19 cellular contexts compared by ENCODE assay signal in genomic region chr7:116957874-116958273, GRCh38. TPM values are rescaled to one million over a fixed set of nuclear protein-coding genes. Genes with fewer than 3 reads are reported as not detected.
DNase-seq lines count a peak whose midpoint lies in the region; ATAC-seq, FAIRE-seq and TF ChIP-seq lines count a peak whose summit lies in the region.
"Had no signal": no experiment of that assay in that cellular context is flagged by ENCODE, and none has a peak within 500 bp of the region (broad histone marks: within the 10 kb centered on the region; RNA-seq: fewer than 3 reads in every experiment).

No MANE protein-coding gene starts in this region.

- H3K9me3 ChIP-seq in OCI-LY3 (ENCODE audit: insufficient read depth, low read length) (no peaks in the 10 kb centered on the region), mammary epithelial cell (replicated peaks; ENCODE audit: insufficient read depth, low read length) (no peaks in the 10 kb centered on the region)
- H3K9me3 ChIP-seq: BE2C had no signal

- CTCF ChIA-PET in mammary epithelial cell (lab: Charles Lee; ENCODE audit: low non-redundant PET): no interaction called here

- H3K27ac ChIP-seq in OCI-LY3 (ENCODE audit: low read length) (no peak overlapping the region), mammary epithelial cell (ENCODE audit: insufficient read depth, low read depth, low read length) (no peak overlapping the region)
- H3K27ac ChIP-seq: SK-N-MC had no signal

- no peak overlapping the region for H2AFZ ChIP-seq in OCI-LY3 (ENCODE audit: low read depth, low read length)
- H2AFZ ChIP-seq in mammary epithelial cell (ENCODE audit: low read depth, low read length): no peak overlapping the region

- in situ Hi-C loops in mammary epithelial cell (cut with MboI; ENCODE audit: low sequenced_read_pairs in 2 of 2): no loop called here

- H3K4me3 ChIP-seq in OCI-LY3 (ENCODE audit: low read length) (peak overlapping the region; percentile 6; the same call in 1 of the 2 replicates), mammary epithelial cell (replicated peaks in 1 of 3; ENCODE audit: insufficient read depth in 1 of 3, low read depth in 2 of 3, low read length in 3 of 3) (no peak overlapping the region)
- H3K4me3 ChIP-seq: SK-N-MC had no signal

- no peaks in the 10 kb centered on the region for H3K9me3 Mint-ChIP-seq in activated CD4-positive, alpha-beta T cell treated with anti-CD3 and anti-CD28 coated beads, Interleukin-2, amount 10 ng/mL, durations not matched to agents 24 days and 14 days

- no peak overlapping the region for H3K4me3 Mint-ChIP-seq in activated CD4-positive, alpha-beta T cell treated with anti-CD3 and anti-CD28 coated beads, Interleukin-2, amount 10 ng/mL, durations not matched to agents 24 days and 14 days
- H3K4me3 Mint-ChIP-seq: natural killer cell treated with Interleukin-12 subunit alpha and Interleukin-12 subunit beta and Interleukin-15 and Interleukin-18, amount 100 ng/mL, for 72 hours; WTC11 had no signal

- 91% methylated on average over 2 of the region's 2 CpGs for WGBS in mammary epithelial cell (ENCODE audit: low coverage, missing lambda C conversion rate)

- dilution Hi-C loops in mammary epithelial cell (cut with HindIII; ENCODE audit: low sequenced_read_pairs): no loop called here

- peak overlapping the region; percentile 0; the same call in 1 of the 2 replicates for H3K9ac ChIP-seq in OCI-LY3 (ENCODE audit: low read length)
- no peak overlapping the region for H3K9ac ChIP-seq in mammary epithelial cell (ENCODE audit: insufficient read depth, low read length)

- H3K4me2 ChIP-seq in OCI-LY3 (ENCODE audit: low read length) (peak overlapping the region; percentile 90), mammary epithelial cell (ENCODE audit: insufficient read depth, low read depth, low read length) (no peak overlapping the region)

- H3K79me2 ChIP-seq in OCI-LY3 (ENCODE audit: low read length) (peaks cover 90% of the 10 kb centered on the region), mammary epithelial cell (ENCODE audit: insufficient read depth, low read length) (peaks cover 86% of the 10 kb centered on the region)

- H3K4me1 Mint-ChIP-seq in activated CD4-positive, alpha-beta T cell treated with anti-CD3 and anti-CD28 coated beads, Interleukin-2, amount 10 ng/mL, durations not matched to agents 24 days and 14 days: peaks cover 11% of the 10 kb centered on the region

- peaks cover 15% of the 10 kb centered on the region for H3K27me3 Mint-ChIP-seq in activated CD4-positive, alpha-beta T cell treated with anti-CD3 and anti-CD28 coated beads, Interleukin-2, amount 10 ng/mL, durations not matched to agents 24 days and 14 days
- H3K27me3 Mint-ChIP-seq: natural killer cell treated with Interleukin-12 subunit alpha and Interleukin-12 subunit beta and Interleukin-15 and Interleukin-18, amount 100 ng/mL, for 72 hours had no signal

- BruUV-seq in mammary epithelial cell (replicated peaks; lab: Mats Ljungman, UMichigan): no TSS peak

- no peak overlapping the region for H3K27ac Mint-ChIP-seq in activated CD4-positive, alpha-beta T cell treated with anti-CD3 and anti-CD28 coated beads, Interleukin-2, amount 10 ng/mL, durations not matched to agents 24 days and 14 days
- H3K27ac Mint-ChIP-seq: natural killer cell treated with Interleukin-12 subunit alpha and Interleukin-12 subunit beta and Interleukin-15 and Interleukin-18, amount 100 ng/mL, for 72 hours had no signal

- peaks cover 2% of the 10 kb centered on the region for H3K36me3 Mint-ChIP-seq in activated CD4-positive, alpha-beta T cell treated with anti-CD3 and anti-CD28 coated beads, Interleukin-2, amount 10 ng/mL, durations not matched to agents 24 days and 14 days (ENCODE audit: low read depth)
- H3K36me3 Mint-ChIP-seq: natural killer cell treated with Interleukin-12 subunit alpha and Interleukin-12 subunit beta and Interleukin-15 and Interleukin-18, amount 100 ng/mL, for 72 hours had no signal

- H3K4me1 ChIP-seq in OCI-LY3 (ENCODE audit: low read length): peaks cover 41% of the 10 kb centered on the region
- peaks cover 14% of the 10 kb centered on the region for H3K4me1 ChIP-seq in mammary epithelial cell (ENCODE audit: insufficient read depth, low read length)

- intact Hi-C loops in activated CD4-positive, alpha-beta T cell treated with anti-CD3 and anti-CD28 coated beads, Interleukin-2, amount 10 ng/mL, durations not matched to agents 24 days and 14 days (cut with micrococcal nuclease): no loop called here
- intact Hi-C loops in mammary epithelial cell (cut with micrococcal nuclease): no loop called here

- H3K36me3 ChIP-seq in OCI-LY3 (replicated peaks; ENCODE audit: low read depth, low read length): peaks cover 20% of the 10 kb centered on the region
- no peaks in the 10 kb centered on the region for H3K36me3 ChIP-seq in mammary epithelial cell (ENCODE audit: insufficient read depth, low read length)
- H3K36me3 ChIP-seq: BE2C had no signal

- peak; percentile 84 for FAIRE-seq in GM18507 (lab: Jason Lieb, UNC)
- FAIRE-seq: frontal cortex, G401.6, small intestine had no signal

- TF ChIP-seq CTCF in OCI-LY3 (IDR thresholded peaks at IDR 0.05; ENCODE audit: low read depth, low read length): no peak
- TF ChIP-seq CTCF in mammary epithelial cell (conservative IDR thresholded peaks at IDR 0.05 in 1 of 2, IDR thresholded peaks at IDR 0.05 in 1 of 2; ENCODE audit: extremely low read depth in 1 of 2, insufficient read depth in 1 of 2, low read depth in 1 of 2, low read length in 2 of 2): no peak

- ATAC-seq in GM21367 (IDR thresholded peaks at IDR 0.05; ENCODE audit: unreplicated experiment): peak; percentile 34
- peak; percentile 36 for ATAC-seq in HG02981 (IDR thresholded peaks at IDR 0.05; ENCODE audit: unreplicated experiment)
- ATAC-seq: natural killer cell treated with Interleukin-12 subunit alpha and Interleukin-12 subunit beta and Interleukin-15 and Interleukin-18, amount 100 ng/mL, for 72 hours; WTC11 had no signal

- H3K27me3 ChIP-seq in OCI-LY3 (ENCODE audit: low read depth, low read length): no peaks in the 10 kb centered on the region
- H3K27me3 ChIP-seq in mammary epithelial cell (ENCODE audit: insufficient read depth, low read length): no peaks in the 10 kb centered on the region
- H3K27me3 ChIP-seq: BE2C had no signal

- peaks cover 16% of the 10 kb centered on the region for H4K20me1 ChIP-seq in OCI-LY3 (ENCODE audit: insufficient read depth, low read length)
- no peaks in the 10 kb centered on the region for H4K20me1 ChIP-seq in mammary epithelial cell (ENCODE audit: insufficient read depth, low read length)

- DNase-seq in GM18507 (ENCODE audit: extremely low spot score, insufficient read length, low read depth) (no peak), NCI-H524 treated with DMSO at 0.1 percent for 48 hours (lab: John Stamatoyannopoulos, UW) (no peak), iPS-NIHi11 (ENCODE audit: low spot score) (no peak), mammary epithelial cell (no peak)
- no peak for DNase-seq in activated CD4-positive, alpha-beta T cell treated with anti-CD3 and anti-CD28 coated beads, Interleukin-2, amount 10 ng/mL, durations not matched to agents 24 days and 14 days
- DNase-seq: activated T-cell treated with anti-CD3 and anti-CD28 coated beads, Interleukin-2, amount 50 U/mL, for 1 hour; aorta; BE2C; NCI-H1092 treated with DMSO at 0.1 percent for 48 hours; NCI-H748 treated with DMSO at 0.1 percent for 48 hours; small intestine had no signal

RNA-seq across cellular contexts. Expression of gene ST7, which starts 4.6 kb away (rescaled TPM):
- total RNA-seq in activated CD4-positive, alpha-beta T cell treated with anti-CD3 and anti-CD28 coated beads, Interleukin-2, amount 10 ng/mL, durations not matched to agents 24 days and 14 days: 4.6 and 5.5 TPM in 2 replicates
- 10 to 100 TPM; 17.4 to 19.7 TPM for total RNA-seq in mammary epithelial cell
- polyA plus RNA-seq in mammary epithelial cell: 15.7 TPM
- 36.2 TPM for polyA minus RNA-seq in mammary epithelial cell
